Comparison of ENCODE assay signal across 19 cellular contexts in the genomic region with DNA sequence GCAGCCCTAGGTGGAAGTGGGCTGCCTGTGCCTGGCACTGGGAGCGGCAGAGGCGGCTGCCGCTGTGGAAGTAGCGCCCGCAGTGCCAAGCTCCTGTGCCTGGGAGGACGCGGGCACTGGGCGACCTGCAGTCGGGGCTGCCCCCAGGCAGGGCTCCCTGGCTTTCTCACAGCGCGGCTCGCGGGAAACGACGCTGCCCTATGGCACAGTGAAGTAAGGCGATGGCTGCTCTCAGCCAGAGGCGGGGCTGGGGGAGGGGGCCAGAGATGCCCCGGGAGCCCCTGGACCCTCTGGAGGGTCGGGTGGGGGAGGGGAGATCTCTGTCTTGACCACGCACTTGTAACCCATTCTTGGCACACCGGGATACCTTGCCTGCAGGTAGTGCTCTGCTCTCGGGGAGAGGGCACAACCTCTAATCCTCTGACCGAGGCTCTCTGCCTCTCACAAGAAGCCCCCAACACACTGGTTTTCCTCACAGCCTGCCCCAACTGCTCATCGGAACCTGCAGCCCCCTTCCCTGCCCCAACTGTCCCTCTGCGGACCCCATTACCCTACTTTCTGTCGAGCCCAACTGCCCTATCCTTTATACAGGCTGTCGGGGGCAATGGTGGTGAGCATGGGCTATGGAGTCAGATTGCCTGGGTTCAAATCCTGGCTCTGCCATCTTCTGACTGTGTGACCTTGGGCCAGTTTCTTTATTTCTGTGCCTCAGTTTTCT. TPM values are rescaled to one million over a fixed set of nuclear protein-coding genes. Genes with fewer than 3 reads are reported as not detected.
DNase-seq lines count a peak whose midpoint lies in the region; ATAC-seq and TF ChIP-seq lines count a peak whose summit lies in the region.
"Had no signal": no experiment of that assay in that cellular context is flagged by ENCODE, and none has a peak within 500 bp of the region (broad histone marks: within the 10 kb centered on the region; RNA-seq: fewer than 3 reads in every experiment).

No MANE protein-coding gene starts in this region.

- H3K4me3 Mint-ChIP-seq in activated CD4-positive, alpha-beta T cell treated with anti-CD3 and anti-CD28 coated beads for 36 hours = no peak overlapping the region
- no peak overlapping the region for H3K4me3 Mint-ChIP-seq in activated T-cell treated with anti-CD3 and anti-CD28 coated beads, Interleukin-2, amount 50 U/mL, for 24 hours

- peaks cover 4% of the 10 kb centered on the region for H3K4me1 Mint-ChIP-seq in activated CD4-positive, alpha-beta T cell treated with anti-CD3 and anti-CD28 coated beads for 36 hours
- H3K4me1 Mint-ChIP-seq in activated T-cell treated with anti-CD3 and anti-CD28 coated beads, Interleukin-2, amount 50 U/mL, for 24 hours (ENCODE audit: low read depth) = peaks cover 6% of the 10 kb centered on the region

- no peak overlapping the region for H3K27ac ChIP-seq in sigmoid colon

- H3K9me3 Mint-ChIP-seq in activated CD4-positive, alpha-beta T cell treated with anti-CD3 and anti-CD28 coated beads for 36 hours (ENCODE audit: low read depth) = peaks cover 4% of the 10 kb centered on the region
- peaks cover 4% of the 10 kb centered on the region for H3K9me3 Mint-ChIP-seq in activated T-cell treated with anti-CD3 and anti-CD28 coated beads, Interleukin-2, amount 50 U/mL, for 24 hours

- H3K9me3 ChIP-seq in sigmoid colon = peaks cover 0 to 2% (median 0%) of the 10 kb centered on the region in 4 donors

- H3K36me3 Mint-ChIP-seq in activated CD4-positive, alpha-beta T cell treated with anti-CD3 and anti-CD28 coated beads for 36 hours (ENCODE audit: low read depth) = peaks cover 2% of the 10 kb centered on the region
- H3K36me3 Mint-ChIP-seq in activated T-cell treated with anti-CD3 and anti-CD28 coated beads, Interleukin-2, amount 50 U/mL, for 24 hours (ENCODE audit: low read depth) = no peaks in the 10 kb centered on the region

- ATAC-seq in activated CD4-positive, alpha-beta T cell treated with anti-CD3 and anti-CD28 coated beads for 36 hours = no peak
- no peak for ATAC-seq in GM19395 (IDR thresholded peaks at IDR 0.05; ENCODE audit: unreplicated experiment)
- no peak for ATAC-seq in GM18511 (IDR thresholded peaks at IDR 0.05; ENCODE audit: unreplicated experiment)

- TF ChIP-seq POLR2A in sigmoid colon (IDR thresholded peaks at IDR 0.05) = no peak

- TF ChIP-seq EP300 in sigmoid colon (IDR thresholded peaks at IDR 0.05) = no peak

- no peaks in the 10 kb centered on the region for H3K36me3 ChIP-seq in sigmoid colon

- CTCF ChIA-PET in activated CD4-positive, alpha-beta T cell treated with anti-CD3 and anti-CD28 coated beads for 36 hours (lab: Charles Lee) = interaction anchor here (0.7 to 2.4 kb wide), 5 partner anchors 12 to 133 kb away, joined by 3 to 19 read pairs (median 8); no protein-coding TSS in a partner anchor

- intact Hi-C loops in activated CD4-positive, alpha-beta T cell treated with anti-CD3 and anti-CD28 coated beads for 36 hours (cut with DNase I, micrococcal nuclease) = loop anchor here in 1 of 2 experiments (1.0 to 5.0 kb wide), 2 partner anchors 40 to 503 kb away; no protein-coding TSS in a partner anchor
- intact Hi-C loops in sigmoid colon (cut with DNase I) = loop anchor here (1.0 to 5.0 kb wide), 3 partner anchors 41 to 443 kb away; partner anchors contain the start of gene NECTIN1

- POLR2A ChIA-PET in activated CD4-positive, alpha-beta T cell treated with anti-CD3 and anti-CD28 coated beads for 36 hours (lab: Charles Lee) = no interaction called here

- peaks cover 5 to 38% (median 12%) of the 10 kb centered on the region in 3 donors for H3K27me3 ChIP-seq in sigmoid colon

- peaks cover 70% of the 10 kb centered on the region for H3K27me3 Mint-ChIP-seq in activated CD4-positive, alpha-beta T cell treated with anti-CD3 and anti-CD28 coated beads for 36 hours
- peaks cover 90% of the 10 kb centered on the region for H3K27me3 Mint-ChIP-seq in activated T-cell treated with anti-CD3 and anti-CD28 coated beads, Interleukin-2, amount 50 U/mL, for 24 hours

- peak; percentile 5 for DNase-seq in activated CD4-positive, alpha-beta T cell treated with anti-CD3 and anti-CD28 coated beads for 1 hour
- DNase-seq in activated CD4-positive, alpha-beta T cell treated with anti-CD3 and anti-CD28 coated beads for 36 hours = no peak
- DNase-seq in NCI-H69 (lab: John Stamatoyannopoulos, UW) (peak; percentile 39), epithelial cell of esophagus (ENCODE audit: low read depth) (no peak), sigmoid colon (peak; percentile 62)
- DNase-seq in activated T-cell treated with anti-CD3 and anti-CD28 coated beads, Interleukin-2, amount 50 U/mL, for 24 hours = no peak
- DNase-seq: activated CD4-positive, CD25-positive, alpha-beta regulatory T cell treated with anti-CD3 and anti-CD28 coated beads, Interleukin-2, amount 50 U/mL, for 72 hours; amniotic stem cell; NCI-H1048; NCI-H2171; stimulated activated CD4-positive, alpha-beta T cell treated with anti-CD3 and anti-CD28 coated beads, Interleukin-4, amount 100 ng/mL, for 4 hours; T-helper 1 cell had no signal

- peaks cover 0 to 18% (median 18%) of the 10 kb centered on the region in 4 donors for H3K4me1 ChIP-seq in sigmoid colon

- H3K4me3 ChIP-seq in epithelial cell of esophagus (ENCODE audit: low read length) (peak overlapping the region; percentile 58), sigmoid colon (no peak overlapping the region)
- H3K4me3 ChIP-seq: GM12878 had no signal

- TF ChIP-seq CTCF in epithelial cell of esophagus (IDR thresholded peaks at IDR 0.05; ENCODE audit: insufficient read depth, low read depth, low read length, missing control alignments) = no peak
- no peak for TF ChIP-seq CTCF in sigmoid colon (IDR thresholded peaks at IDR 0.05)

- H3K27ac Mint-ChIP-seq in activated CD4-positive, alpha-beta T cell treated with anti-CD3 and anti-CD28 coated beads for 36 hours = no peak overlapping the region
- H3K27ac Mint-ChIP-seq in activated T-cell treated with anti-CD3 and anti-CD28 coated beads, Interleukin-2, amount 50 U/mL, for 24 hours = no peak overlapping the region
- H3K27ac Mint-ChIP-seq: CD4-positive, alpha-beta T cell; memory B cell had no signal

- 51 to 58% methylated on average over 27 of the region's 27 CpGs for WGBS in sigmoid colon, 2 donors

RNA-seq across cellular contexts. Expression of gene TRIM29, which starts 32.2 kb away (rescaled TPM):
- total RNA-seq in activated CD4-positive, alpha-beta T cell treated with anti-CD3 and anti-CD28 coated beads for 36 hours = not detected
- total RNA-seq in sigmoid colon = 1 to 10 TPM in 3 of 4 donors, under 1 TPM in 1; 0.33 to 6.9 (median 1.1) TPM
- polyA plus RNA-seq in sigmoid colon = 1 to 10 TPM; 6.0 to 8.5 (median 7.2) TPM
- total RNA-seq: CD4-positive, alpha-beta T cell; glomerular endothelial cell; GM12878; RPMI7951 had no signal

RNA-seq across cellular contexts. Expression of gene OAF, which starts 40.7 kb away (rescaled TPM):
- total RNA-seq in activated CD4-positive, alpha-beta T cell treated with anti-CD3 and anti-CD28 coated beads for 36 hours = 1 to 10 TPM; 1.4 to 1.6 TPM
- total RNA-seq in sigmoid colon = 10 to 100 TPM; 23.5 to 44.3 (median 41.2) TPM
- polyA plus RNA-seq in sigmoid colon = 10 to 100 TPM; 51.2 to 94.3 (median 74.7) TPM

Comparison
In these comparisons a context has a peak if more than half of its experiments do, and no peak if none do; other contexts are left out.
1. DNase-seq: peak in activated CD4-positive, alpha-beta T cell treated with anti-CD3 and anti-CD28 coated beads for 1 hour (single experiment), NCI-H69 (single experiment) and sigmoid colon (single experiment); none in activated CD4-positive, alpha-beta T cell treated with anti-CD3 and anti-CD28 coated beads for 36 hours (single experiment), epithelial cell of esophagus (single experiment) and activated T-cell treated with anti-CD3 and anti-CD28 coated beads, Interleukin-2, amount 50 U/mL, for 24 hours (single experiment).
2. RNA of gene OAF, which starts 40.7 kb away (total RNA-seq): 23.5 to 44.3 TPM in sigmoid colon; 1.4 to 1.6 TPM in activated CD4-positive, alpha-beta T cell treated with anti-CD3 and anti-CD28 coated beads for 36 hours; every median in the first group is over 4 times any median in the second.